Comparison of ENCODE assay signal across 8 cellular contexts in genomic region chr2:207239222-207239674, GRCh38.
DNase-seq lines count a peak whose midpoint lies in the region; ATAC-seq, FAIRE-seq and TF ChIP-seq lines count a peak whose summit lies in the region.

No MANE protein-coding gene starts in this region.

- POLR2A ChIA-PET in A549 (lab: Yijun Ruan, JAX): interaction anchor here (0.9 to 2.2 kb wide), 3 partner anchors 19 to 74 kb away, joined by 3 to 13 read pairs (median 7); partner anchors contain the start of gene KLF7

- H3K27ac ChIP-seq in A549: peak overlapping the region; percentile 73 to 85; a peak in 5 of 6 replicates
- H3K27ac ChIP-seq in body of pancreas: peak overlapping the region in 1 of 4 donors; percentile 40
- no peak overlapping the region for H3K27ac ChIP-seq in mesendoderm (ENCODE audit: low read depth, low read length)

- no peak overlapping the region for H4K5ac ChIP-seq in mesendoderm (ENCODE audit: low read length)

- no peak overlapping the region for H3K9ac ChIP-seq in mesendoderm (ENCODE audit: low read length)

- no peak overlapping the region for H3K4me3 ChIP-seq in A549
- H3K4me3 ChIP-seq in NB4 (ENCODE audit: low read depth, low read length): peak overlapping the region; percentile 43
- no peak overlapping the region for H3K4me3 ChIP-seq in body of pancreas
- H3K4me3 ChIP-seq in mesendoderm (ENCODE audit: low read length): no peak overlapping the region

- in situ Hi-C loops in G401 (cut with HindIII; ENCODE audit: low sequenced_read_pairs): no loop called here

- H3K79me2 ChIP-seq in mesendoderm (ENCODE audit: control insufficient read depth, insufficient read depth, low read length): no peaks in the 10 kb centered on the region

- H3K79me1 ChIP-seq in mesendoderm (ENCODE audit: low read length): no peaks in the 10 kb centered on the region

- H3K9me3 ChIP-seq in A549: no peaks in the 10 kb centered on the region
- H3K9me3 ChIP-seq in body of pancreas: no peaks in the 10 kb centered on the region

- TF ChIP-seq CTCF in A549 (IDR thresholded peaks at IDR 0.05) (no peak), NB4 (IDR thresholded peaks at IDR 0.05; ENCODE audit: low read depth, low read length) (no peak), body of pancreas (IDR thresholded peaks at IDR 0.05) (no peak)

- ATAC-seq in A549: peak; percentile 69 to 88
- ATAC-seq in body of pancreas: peak; percentile 69
- ATAC-seq in HG03565 (IDR thresholded peaks at IDR 0.05; ENCODE audit: unreplicated experiment): no peak
- ATAC-seq in HG02623 (IDR thresholded peaks at IDR 0.05; ENCODE audit: unreplicated experiment): no peak

- H3K4me1 ChIP-seq in A549 (peaks cover 18% of the 10 kb centered on the region), body of pancreas (no peaks in the 10 kb centered on the region), mesendoderm (ENCODE audit: control insufficient read depth, low read depth, low read length) (no peaks in the 10 kb centered on the region)

- CTCF ChIA-PET in A549 (lab: Yijun Ruan, JAX): interaction anchor here (0.6 to 1.4 kb wide), 4 partner anchors 13 to 72 kb away, joined by 3 to 4 read pairs (median 3); no protein-coding TSS in a partner anchor

- DNase-seq in A549 (ENCODE audit: low read depth in 1 of 2, low spot score in 1 of 2): peak in 1 of 2 experiments; percentile 56
- peak; percentile 98 for DNase-seq in NB4 (ENCODE audit: low read depth)
- DNase-seq in body of pancreas: peak in 3 of 4 donors; percentile 25 to 76 (median 27)
- peak; percentile 44 for DNase-seq in mesendoderm
- no peak for DNase-seq in G401 (ENCODE audit: low spot score)
- no peak for DNase-seq in cerebellar nuclear complex (lab: John Stamatoyannopoulos, UW)

- H3K18ac ChIP-seq in mesendoderm (ENCODE audit: low read length): peak overlapping the region; percentile 34

- WGBS in A549 (ENCODE audit: missing lambda C conversion rate): 41% methylated on average over 5 of the region's 5 CpGs
- 60 to 74% methylated on average over 5 of the region's 5 CpGs for WGBS in body of pancreas, 2 donors
- WGBS in mesendoderm (ENCODE audit: extremely low coverage, insufficient coverage, low lambda C conversion rate): no CpG with 5 or more reads among the region's 5 CpGs

- no peak overlapping the region for H3K4ac ChIP-seq in mesendoderm (ENCODE audit: low read depth, low read length)

- no peak overlapping the region for H2BK5ac ChIP-seq in mesendoderm (ENCODE audit: low read length)

- intact Hi-C loops in body of pancreas (cut with DNase I): no loop called here

- no peak overlapping the region for H3K56ac ChIP-seq in mesendoderm (ENCODE audit: low read length)

- H4K8ac ChIP-seq in mesendoderm (ENCODE audit: low read depth, low read length): no peak overlapping the region

- TF ChIP-seq POLR2A in A549 (IDR thresholded peaks at IDR 0.05; ENCODE audit: low read length) (no peak), NB4 (IDR thresholded peaks at IDR 0.05; ENCODE audit: extremely low read depth, insufficient read length) (no peak), body of pancreas (IDR thresholded peaks at IDR 0.05) (peak in 1 of 3 donors; percentile 9)

- peak overlapping the region; percentile 65 for H2AK5ac ChIP-seq in mesendoderm (ENCODE audit: low read length)

- no peaks in the 10 kb centered on the region for H3K36me3 ChIP-seq in body of pancreas (replicated peaks in 1 of 2; ENCODE audit: insufficient read depth in 1 of 2, low read depth in 2 of 2)
- H3K36me3 ChIP-seq in mesendoderm (ENCODE audit: control insufficient read depth, insufficient read depth, low read length): no peaks in the 10 kb centered on the region

- H3K23ac ChIP-seq in mesendoderm (ENCODE audit: low read length): no peak overlapping the region

- H3K27me3 ChIP-seq in body of pancreas (no peaks in the 10 kb centered on the region), mesendoderm (ENCODE audit: insufficient read depth, low read length, poor library complexity) (no peaks in the 10 kb centered on the region)

- no peak overlapping the region for H2BK15ac ChIP-seq in mesendoderm (replicated peaks; ENCODE audit: low read depth)

- no peak for FAIRE-seq in A549 (lab: Jason Lieb, UNC)

- H3K4me2 ChIP-seq in A549: peak overlapping the region; percentile 53
- no peak overlapping the region for H3K4me2 ChIP-seq in mesendoderm (ENCODE audit: low read length)

- TF ChIP-seq RAD21 in A549 (conservative IDR thresholded peaks at IDR 0.05 in 1 of 2, IDR thresholded peaks at IDR 0.05 in 1 of 2): no peak

- no peak for TF ChIP-seq EP300 in A549 (IDR thresholded peaks at IDR 0.05)

- H2BK120ac ChIP-seq in mesendoderm (ENCODE audit: low read depth, low read length): no peak overlapping the region

TF ChIP-seq in A549, 52 proteins besides CTCF, POLR2A, EP300 and RAD21:
- TF ChIP-seq HDAC2 (IDR thresholded peaks at IDR 0.05): no peak
- TF ChIP-seq ZFP36 (IDR thresholded peaks at IDR 0.05; ENCODE audit: borderline replicate concordance, partially characterized antibody): no peak
- TF ChIP-seq MAFK (IDR thresholded peaks at IDR 0.05; ENCODE audit: partially characterized antibody): peak; percentile 63
- no peak for TF ChIP-seq CHD2 (IDR thresholded peaks at IDR 0.05; ENCODE audit: low read length, partially characterized antibody)
- no peak for TF ChIP-seq FOSL2 (IDR thresholded peaks at IDR 0.05)
- TF ChIP-seq FOSL2 (CRISPR knock-in tag; IDR thresholded peaks at IDR 0.05): peak; percentile 26; the same call in 1 of the 2 replicates

Comparison
In these comparisons a context has a peak if more than half of its experiments do, and no peak if none do; other contexts are left out.
1. ATAC-seq: peak in A549 (2 of 2) and body of pancreas (single experiment); none in HG03565 (single experiment) and HG02623 (single experiment).
2. DNase-seq: peak in NB4 (single experiment), body of pancreas (3 of 4) and mesendoderm (single experiment); none in G401 (single experiment) and cerebellar nuclear complex (0 of 2).